13 cellular contexts compared by ENCODE assay signal in genomic region chr11:17683378-17684161, GRCh38. TPM values are rescaled to one million over a fixed set of nuclear protein-coding genes. Genes with fewer than 3 reads are reported as not detected.
DNase-seq lines count a peak whose midpoint lies in the region; ATAC-seq, FAIRE-seq and TF ChIP-seq lines count a peak whose summit lies in the region.
"Had no signal": no experiment of that assay in that cellular context is flagged by ENCODE, and none has a peak within 500 bp of the region (broad histone marks: within the 10 kb centered on the region; RNA-seq: fewer than 3 reads in every experiment).

No MANE protein-coding gene starts in this region.

- H3K9me3 ChIP-seq in T-helper 17 cell (ENCODE audit: control insufficient read depth, low read length, poor library complexity, severe bottlenecking): no peaks in the 10 kb centered on the region

- no peak overlapping the region for H2BK5ac ChIP-seq in mesendoderm (ENCODE audit: low read length)

- H2BK120ac ChIP-seq in mesendoderm (ENCODE audit: low read depth, low read length): no peak overlapping the region

- no peaks in the 10 kb centered on the region for H3K4me1 ChIP-seq in mesendoderm (ENCODE audit: control insufficient read depth, low read depth, low read length)

- H3K23ac ChIP-seq in mesendoderm (ENCODE audit: low read length): no peak overlapping the region

- H3K56ac ChIP-seq in mesendoderm (ENCODE audit: low read length): no peak overlapping the region

- no peak overlapping the region for H2BK15ac ChIP-seq in mesendoderm (replicated peaks; ENCODE audit: low read depth)

- no peak for TF ChIP-seq CTCF in bronchial epithelial cell (IDR thresholded peaks at IDR 0.05; ENCODE audit: insufficient read depth, low read length, severe bottlenecking)

- no peaks in the 10 kb centered on the region for H3K79me1 ChIP-seq in mesendoderm (ENCODE audit: low read length)

- no peak overlapping the region for H3K27ac ChIP-seq in mesendoderm (ENCODE audit: low read depth, low read length)

- no peak overlapping the region for H3K27ac Mint-ChIP-seq in T-helper 17 cell
- H3K27ac Mint-ChIP-seq: IgD-negative memory B cell had no signal

- no peak for FAIRE-seq in bronchial epithelial cell (lab: Jason Lieb, UNC)
- FAIRE-seq: kidney had no signal

- H3K4me3 ChIP-seq in bronchial epithelial cell (ENCODE audit: low read depth, low read length): no peak overlapping the region
- H3K4me3 ChIP-seq in mesendoderm (ENCODE audit: low read length): no peak overlapping the region

- no peak overlapping the region for H4K8ac ChIP-seq in mesendoderm (ENCODE audit: low read depth, low read length)

- peaks cover 51% of the 10 kb centered on the region for H3K27me3 Mint-ChIP-seq in T-helper 17 cell

- H3K18ac ChIP-seq in mesendoderm (ENCODE audit: low read length): no peak overlapping the region

- H2AK5ac ChIP-seq in mesendoderm (ENCODE audit: low read length): no peak overlapping the region

- H4K5ac ChIP-seq in mesendoderm (ENCODE audit: low read length): no peak overlapping the region

- H3K4ac ChIP-seq in mesendoderm (ENCODE audit: low read depth, low read length): no peak overlapping the region

- no peaks in the 10 kb centered on the region for H3K27me3 ChIP-seq in bronchial epithelial cell (ENCODE audit: control insufficient read depth, insufficient read depth, low read length)
- no peaks in the 10 kb centered on the region for H3K27me3 ChIP-seq in mesendoderm (ENCODE audit: insufficient read depth, low read length, poor library complexity)

- H3K9ac ChIP-seq in mesendoderm (ENCODE audit: low read length): no peak overlapping the region

- no CpG with 5 or more reads among the region's 12 CpGs for WGBS in mesendoderm (ENCODE audit: extremely low coverage, insufficient coverage, low lambda C conversion rate)

- H3K79me2 ChIP-seq in mesendoderm (ENCODE audit: control insufficient read depth, insufficient read depth, low read length): no peaks in the 10 kb centered on the region

- no peaks in the 10 kb centered on the region for H3K36me3 Mint-ChIP-seq in T-helper 17 cell (ENCODE audit: low read depth)
- H3K36me3 Mint-ChIP-seq: IgD-negative memory B cell had no signal

- no peak overlapping the region for H3K4me2 ChIP-seq in mesendoderm (ENCODE audit: low read length)

- DNase-seq in EH (ENCODE audit: low read depth): peak; percentile 74
- peak; percentile 29 for DNase-seq in NCI-H2196 treated with DMSO at 0.1 percent for 48 hours (lab: John Stamatoyannopoulos, UW; ENCODE audit: unreplicated experiment)
- peak; percentile 41 for DNase-seq in bronchial epithelial cell (ENCODE audit: low read depth)
- DNase-seq in mesendoderm: peak; percentile 69
- no peak for DNase-seq in T-helper 17 cell
- DNase-seq in hepatic stellate cell (ENCODE audit: low spot score): no peak
- DNase-seq in CD1c-positive myeloid dendritic cell (ENCODE audit: extremely low spot score): no peak
- DNase-seq: kidney, NCI-H446, T-helper 9 cell had no signal

- no peaks in the 10 kb centered on the region for H3K4me1 Mint-ChIP-seq in T-helper 17 cell
- H3K4me1 Mint-ChIP-seq: IgD-negative memory B cell had no signal

- no peak for ATAC-seq in T-helper 17 cell
- ATAC-seq in HG02973 (IDR thresholded peaks at IDR 0.05; ENCODE audit: unreplicated experiment): no peak
- ATAC-seq: sciatic nerve had no signal

- no peak overlapping the region for H3K4me3 Mint-ChIP-seq in T-helper 17 cell
- H3K4me3 Mint-ChIP-seq: IgD-negative memory B cell had no signal

- no peaks in the 10 kb centered on the region for H3K36me3 ChIP-seq in bronchial epithelial cell (ENCODE audit: control insufficient read depth, insufficient read depth, low read length)
- H3K36me3 ChIP-seq in mesendoderm (ENCODE audit: control insufficient read depth, insufficient read depth, low read length): no peaks in the 10 kb centered on the region

RNA-seq across cellular contexts. Expression of gene MYOD1, which starts 35.8 kb away (rescaled TPM):
- total RNA-seq in bronchial epithelial cell (not detected in 2 replicates), T-helper 17 cell (not detected)
- not detected for polyA plus RNA-seq in mesendoderm (2013, experiment 1 of 2)
- polyA plus RNA-seq in mesendoderm (2013, experiment 2 of 2): not detected
- total RNA-seq: kidney, sciatic nerve had no signal
- polyA plus RNA-seq: IgD-negative memory B cell had no signal

RNA-seq across cellular contexts. Expression of gene KCNC1, which starts 51.0 kb away (rescaled TPM):
- total RNA-seq in bronchial epithelial cell (not detected in 2 replicates), T-helper 17 cell (not detected)
- 0.01 TPM for polyA plus RNA-seq in mesendoderm (2013, experiment 1 of 2)
- polyA plus RNA-seq in mesendoderm (2013, experiment 2 of 2): 0.01 TPM
- total RNA-seq: sciatic nerve had no signal

Comparison
In these comparisons a context has a peak if more than half of its experiments do, and no peak if none do; other contexts are left out.
1. DNase-seq: peak in EH (single experiment), NCI-H2196 treated with DMSO at 0.1 percent for 48 hours (single experiment), bronchial epithelial cell (single experiment) and mesendoderm (single experiment); none in T-helper 17 cell (0 of 3), hepatic stellate cell (single experiment) and CD1c-positive myeloid dendritic cell (single experiment).